Comparison of ENCODE assay signal across 8 cellular contexts in the genomic region with DNA sequence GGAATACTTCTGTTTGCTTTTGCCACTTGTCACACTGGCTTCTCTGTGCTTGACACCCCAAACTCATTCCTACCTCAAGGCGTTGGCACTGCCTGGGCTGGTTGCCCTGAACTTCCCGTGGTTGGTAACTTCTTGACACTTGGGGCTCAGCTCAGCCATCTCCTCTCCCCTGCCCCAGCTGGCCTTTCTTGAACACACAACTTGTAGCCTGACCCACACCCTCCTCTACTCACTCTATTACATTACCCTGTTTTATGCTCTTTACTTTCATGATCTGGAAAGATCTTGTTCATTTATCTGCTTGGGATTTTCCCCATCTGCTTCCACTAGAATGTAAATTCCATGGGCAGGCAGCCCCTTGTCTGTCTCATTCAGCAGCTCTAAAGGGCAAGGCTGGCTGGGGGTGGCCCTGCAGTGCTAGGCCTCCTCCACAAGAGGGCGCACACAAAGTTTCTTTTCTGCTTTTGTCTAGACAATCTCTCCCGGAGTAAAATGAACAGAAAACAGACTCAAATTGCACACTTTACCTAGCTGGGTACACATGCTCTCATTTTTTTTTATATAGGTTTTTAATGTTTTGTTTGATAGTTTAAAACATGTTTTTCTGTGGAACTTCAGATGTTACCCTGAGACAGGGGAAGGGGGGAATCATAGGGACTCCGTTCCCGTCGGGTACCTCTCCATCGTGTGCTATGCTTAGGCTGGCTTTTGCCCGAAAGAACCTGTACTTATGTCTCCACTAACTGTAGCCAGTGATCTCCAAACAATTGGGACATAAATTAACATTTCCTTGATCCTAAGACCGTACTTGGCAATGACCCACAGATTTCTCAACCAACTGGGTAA. TPM values are rescaled to one million over a fixed set of nuclear protein-coding genes. Genes with fewer than 3 reads are reported as not detected.
DNase-seq lines count a peak whose midpoint lies in the region; ATAC-seq and TF ChIP-seq lines count a peak whose summit lies in the region.

No MANE protein-coding gene starts in this region.

- H3K36me3 ChIP-seq in OCI-LY7 (ENCODE audit: insufficient read depth, low read length) (no peaks in the 10 kb centered on the region), tibial nerve (no peaks in the 10 kb centered on the region)

- TF ChIP-seq CTCF in AG04449 (IDR thresholded peaks at IDR 0.05; ENCODE audit: insufficient read depth, low read length, missing control alignments) (peak; percentile 89), OCI-LY7 (conservative IDR thresholded peaks at IDR 0.05; ENCODE audit: low read length) (peak; percentile 99), fibroblast of the aortic adventitia (IDR thresholded peaks at IDR 0.05; ENCODE audit: insufficient read depth, low read length) (peak; percentile 99), osteocyte (IDR thresholded peaks at IDR 0.05) (peak; percentile 97), tibial nerve (IDR thresholded peaks at IDR 0.05) (peak; percentile 57 to 98 (median 86))

- intact Hi-C loops in OCI-LY7 (cut with micrococcal nuclease; ENCODE audit: unreplicated experiment), result loop anchor here (5.0 kb wide), 1 partner anchor 180 kb away; no protein-coding TSS in a partner anchor

- TF ChIP-seq EP300 in tibial nerve (IDR thresholded peaks at IDR 0.05), result no peak

- H3K9me3 Mint-ChIP-seq in osteocyte (ENCODE audit: unreplicated experiment), result no peaks in the 10 kb centered on the region

- H4K20me1 ChIP-seq in OCI-LY7 (ENCODE audit: insufficient read depth, low read length), result no peaks in the 10 kb centered on the region

- CTCF ChIA-PET in AG04449 (lab: Yijun Ruan, JAX) (interaction anchor here (0.5 to 15.8 kb wide), 49 partner anchors 9 to 1282 kb away, joined by 3 to 332 read pairs (median 5); a partner anchor contains a TSS), OCI-LY7 (lab: Charles Lee; ENCODE audit: unreplicated experiment) (interaction anchor here (1.3 kb wide), 1 partner anchor 167 kb away, joined by 3 read pairs; no protein-coding TSS in a partner anchor)

- no peaks in the 10 kb centered on the region for H3K4me1 ChIP-seq in OCI-LY7 (ENCODE audit: insufficient read depth, low read length, poor library complexity, severe bottlenecking)
- peaks cover 0 to 6% (median 0%) of the 10 kb centered on the region in 4 donors for H3K4me1 ChIP-seq in tibial nerve

- WGBS in tibial nerve, 2 donors, result 58 to 59% methylated on average over 10 of the region's 10 CpGs

- H3K79me2 ChIP-seq in OCI-LY7 (ENCODE audit: insufficient read depth, low read depth, low read length), result no peaks in the 10 kb centered on the region

- H3K27ac Mint-ChIP-seq in osteocyte (ENCODE audit: unreplicated experiment), result no peak overlapping the region

- H3K9me2 ChIP-seq in OCI-LY7 (ENCODE audit: insufficient read depth, low read length), result no peaks in the 10 kb centered on the region

- H3K9me3 ChIP-seq in OCI-LY7 (ENCODE audit: low read length), result no peaks in the 10 kb centered on the region
- H3K9me3 ChIP-seq in tibial nerve, result no peaks in the 10 kb centered on the region

- ATAC-seq in GM18502 (IDR thresholded peaks at IDR 0.05; ENCODE audit: poor library complexity, unreplicated experiment) (peak; percentile 76), HG03520 (IDR thresholded peaks at IDR 0.05; ENCODE audit: unreplicated experiment) (peak; percentile 67)

- POLR2A ChIA-PET in AG04449 (lab: Yijun Ruan, JAX) (interaction anchor here (0.5 to 0.7 kb wide), 2 partner anchors 40 to 251 kb away, joined by 3 read pairs; no protein-coding TSS in a partner anchor), OCI-LY7 (lab: Charles Lee) (interaction anchor here (0.6 to 0.8 kb wide), 2 partner anchors 34 to 197 kb away, joined by 3 to 4 read pairs; no protein-coding TSS in a partner anchor)

- peaks cover 41% of the 10 kb centered on the region for H3K27me3 Mint-ChIP-seq in osteocyte (ENCODE audit: unreplicated experiment)

- no peak overlapping the region for H2AFZ ChIP-seq in OCI-LY7 (ENCODE audit: low read length)

- H3K4me3 ChIP-seq in AG04449 (ENCODE audit: low read depth, low read length) (no peak overlapping the region), OCI-LY7 (ENCODE audit: low read depth, low read length, poor library complexity, severe bottlenecking) (no peak overlapping the region), fibroblast of the aortic adventitia (ENCODE audit: low read depth, low read length) (no peak overlapping the region), tibial nerve (no peak overlapping the region)

- H3K27ac ChIP-seq in OCI-LY7 (ENCODE audit: low read depth, low read length, poor library complexity, severe bottlenecking), result no peak overlapping the region
- no peak overlapping the region for H3K27ac ChIP-seq in tibial nerve

- TF ChIP-seq POLR2A in tibial nerve (IDR thresholded peaks at IDR 0.05), result no peak

- no peaks in the 10 kb centered on the region for H3K36me3 Mint-ChIP-seq in osteocyte (ENCODE audit: unreplicated experiment)

- BruUV-seq in OCI-LY7 (replicated peaks; lab: Mats Ljungman, UMichigan), result no TSS peak

- H3K4me2 ChIP-seq in OCI-LY7 (ENCODE audit: low read length), result no peak overlapping the region

- H3K4me1 Mint-ChIP-seq in osteocyte (ENCODE audit: unreplicated experiment), result no peaks in the 10 kb centered on the region

- DNase-seq in AG04449 (ENCODE audit: low read depth, low spot score) (no peak), OCI-LY7 (ENCODE audit: low spot score) (peak; percentile 48), fibroblast of the aortic adventitia (ENCODE audit: low read depth) (peak; percentile 55), osteocyte (ENCODE audit: extremely low spot score, unreplicated experiment) (peak; percentile 89), tibial nerve (ENCODE audit: low spot score in 2 of 2) (peak in 1 of 2 donors; percentile 30)
- DNase-seq in activated T-cell treated with anti-CD3 and anti-CD28 coated beads, Interleukin-2, amount 50 U/mL, for 48 hours, result peak; percentile 79 to 82

- H3K4me3 Mint-ChIP-seq in osteocyte (ENCODE audit: unreplicated experiment), result no peak overlapping the region

- no peaks in the 10 kb centered on the region for H3K27me3 ChIP-seq in tibial nerve

RNA-seq across cellular contexts. Expression of a gene that starts 16.4 kb away (rescaled TPM):
- total RNA-seq in OCI-LY7 (2014; rRNA removed; shearing (Covaris generic)), result not detected in 2 replicates
- not detected in 2 replicates for total RNA-seq in OCI-LY7 (2022)
- not detected in 2 replicates for total RNA-seq in fibroblast of the aortic adventitia (ENCODE audit: low replicate concordance)
- total RNA-seq in osteocyte, result not detected in 2 replicates
- total RNA-seq in tibial nerve, result not detected

RNA-seq across cellular contexts. Expression of a gene that starts 40.0 kb away (rescaled TPM):
- total RNA-seq in OCI-LY7 (2014; rRNA removed; shearing (Covaris generic)), result 23.3 and 25.0 TPM in 2 replicates
- total RNA-seq in OCI-LY7 (2022) (26.1 and 28.1 TPM in 2 replicates), fibroblast of the aortic adventitia (ENCODE audit: low replicate concordance) (2.0 and 18.6 TPM in 2 replicates), osteocyte (11.6 and 13.3 TPM in 2 replicates), tibial nerve (1 to 10 TPM; 5.2 to 6.9 (median 5.8) TPM)
